Comparison of ENCODE assay signal across 8 cellular contexts in the genomic region with DNA sequence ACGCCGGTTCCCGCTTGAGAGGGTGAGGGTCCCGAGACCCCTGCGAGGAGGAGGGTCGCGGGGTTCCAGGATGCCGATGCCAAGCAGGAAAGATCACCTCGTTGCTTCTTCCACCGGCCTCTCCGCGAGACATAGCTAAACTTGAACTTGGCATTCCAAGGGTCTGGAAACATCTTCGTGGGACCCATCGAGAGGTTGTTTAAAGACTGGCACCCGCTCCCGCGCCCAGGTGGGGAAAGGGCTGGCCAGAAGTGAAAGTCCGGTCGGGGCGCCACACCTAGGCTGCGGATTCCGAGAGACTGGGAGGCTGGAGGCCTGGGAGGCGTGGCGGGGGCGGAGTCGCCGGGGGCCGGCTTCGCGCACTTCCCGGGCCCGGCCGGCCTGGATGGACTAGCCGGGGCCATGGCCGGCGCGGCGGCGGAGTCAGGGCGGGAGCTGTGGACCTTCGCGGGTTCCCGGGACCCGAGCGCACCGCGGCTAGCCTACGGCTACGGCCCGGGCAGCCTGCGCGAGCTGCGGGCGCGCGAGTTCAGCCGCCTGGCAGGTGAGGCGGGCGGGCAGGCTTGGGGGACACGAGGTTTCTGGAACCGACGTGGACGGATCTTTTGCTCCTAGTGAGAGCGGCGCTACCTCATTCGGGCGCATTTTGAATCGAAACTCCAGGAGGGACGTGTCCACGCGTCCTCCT. TPM values are rescaled to one million over a fixed set of nuclear protein-coding genes. Genes with fewer than 3 reads are reported as not detected.
DNase-seq lines count a peak whose midpoint lies in the region; ATAC-seq, FAIRE-seq and TF ChIP-seq lines count a peak whose summit lies in the region.

A gene with protein sequence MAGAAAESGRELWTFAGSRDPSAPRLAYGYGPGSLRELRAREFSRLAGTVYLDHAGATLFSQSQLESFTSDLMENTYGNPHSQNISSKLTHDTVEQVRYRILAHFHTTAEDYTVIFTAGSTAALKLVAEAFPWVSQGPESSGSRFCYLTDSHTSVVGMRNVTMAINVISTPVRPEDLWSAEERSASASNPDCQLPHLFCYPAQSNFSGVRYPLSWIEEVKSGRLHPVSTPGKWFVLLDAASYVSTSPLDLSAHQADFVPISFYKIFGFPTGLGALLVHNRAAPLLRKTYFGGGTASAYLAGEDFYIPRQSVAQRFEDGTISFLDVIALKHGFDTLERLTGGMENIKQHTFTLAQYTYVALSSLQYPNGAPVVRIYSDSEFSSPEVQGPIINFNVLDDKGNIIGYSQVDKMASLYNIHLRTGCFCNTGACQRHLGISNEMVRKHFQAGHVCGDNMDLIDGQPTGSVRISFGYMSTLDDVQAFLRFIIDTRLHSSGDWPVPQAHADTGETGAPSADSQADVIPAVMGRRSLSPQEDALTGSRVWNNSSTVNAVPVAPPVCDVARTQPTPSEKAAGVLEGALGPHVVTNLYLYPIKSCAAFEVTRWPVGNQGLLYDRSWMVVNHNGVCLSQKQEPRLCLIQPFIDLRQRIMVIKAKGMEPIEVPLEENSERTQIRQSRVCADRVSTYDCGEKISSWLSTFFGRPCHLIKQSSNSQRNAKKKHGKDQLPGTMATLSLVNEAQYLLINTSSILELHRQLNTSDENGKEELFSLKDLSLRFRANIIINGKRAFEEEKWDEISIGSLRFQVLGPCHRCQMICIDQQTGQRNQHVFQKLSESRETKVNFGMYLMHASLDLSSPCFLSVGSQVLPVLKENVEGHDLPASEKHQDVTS (plus strand): TSS at position 360 of the 688 bp plus-strand sequence. CDS start 43 bp downstream, at position 403.

- no peaks in the 10 kb centered on the region for H3K9me3 ChIP-seq in CD4-positive, alpha-beta memory T cell (ENCODE audit: control insufficient read depth in 1 of 2, low read length in 2 of 2)
- no peaks in the 10 kb centered on the region for H3K9me3 ChIP-seq in kidney (ENCODE audit: control insufficient read depth in 1 of 2, low read length in 2 of 2)

- H3K4me3 ChIP-seq in CD4-positive, alpha-beta memory T cell (ENCODE audit: low read length in 2 of 2): peak within 1 kb of the TSS; percentile 67 to 81
- H3K4me3 ChIP-seq in kidney (ENCODE audit: low read length in 2 of 2): peak within 1 kb of the TSS; percentile 72 to 86

- ATAC-seq in GM19463 (IDR thresholded peaks at IDR 0.05; ENCODE audit: unreplicated experiment): peak; percentile 79
- peak; percentile 52 for ATAC-seq in central memory CD8-positive, alpha-beta T cell (replicated peaks; ENCODE audit: extremely low read depth, poor library complexity, severe bottlenecking)

- FAIRE-seq in kidney (lab: Jason Lieb, UNC): no peak

- intact Hi-C loops in CD4-positive, alpha-beta memory T cell (cut with micrococcal nuclease): no loop called here
- intact Hi-C loops in kidney (cut with DNase I): no loop called here

- POLR2A ChIA-PET in CD4-positive, alpha-beta memory T cell (lab: Charles Lee; ENCODE audit: partially characterized antibody): interaction anchor here (0.6 kb wide), 1 partner anchor 58 kb away, joined by 3 read pairs; a partner anchor contains a TSS

- no peaks in the 10 kb centered on the region for H3K9me3 Mint-ChIP-seq in CD4-positive, alpha-beta memory T cell
- H3K9me3 Mint-ChIP-seq in central memory CD8-positive, alpha-beta T cell: no peaks in the 10 kb centered on the region

- H3K9ac ChIP-seq in kidney (ENCODE audit: low read length in 2 of 2): peak within 1 kb of the TSS; percentile 30 to 67

- DNase-seq in CD4-positive, alpha-beta memory T cell: peak; percentile 22 to 55 (median 30)
- peak; percentile 76 for DNase-seq in HK-2 (ENCODE audit: unreplicated experiment)
- peak; percentile 28 for DNase-seq in T-helper 9 cell
- no peak for DNase-seq in central memory CD8-positive, alpha-beta T cell (ENCODE audit: low spot score in 2 of 2)
- DNase-seq in kidney: peak; percentile 92
- DNase-seq in stimulated activated CD4-positive, alpha-beta T cell treated with anti-CD3 and anti-CD28 coated beads, Interleukin-2, amount 100 ng/mL, for 48 hours: peak; percentile 31
- no peak for DNase-seq in Kasumi-1 (lab: John Stamatoyannopoulos, UW)

- peaks cover 0 to 4% of the 10 kb centered on the region in 2 donors for H3K36me3 Mint-ChIP-seq in CD4-positive, alpha-beta memory T cell
- no peaks in the 10 kb centered on the region for H3K36me3 Mint-ChIP-seq in central memory CD8-positive, alpha-beta T cell (ENCODE audit: insufficient read depth)

- H3K27ac Mint-ChIP-seq in CD4-positive, alpha-beta memory T cell: peak within 1 kb of the TSS in 4 of 7 donors; percentile 16 to 80 (median 54)
- H3K27ac Mint-ChIP-seq in central memory CD8-positive, alpha-beta T cell (ENCODE audit: low read depth): no peak within 1 kb of the TSS

- H3K36me3 ChIP-seq in CD4-positive, alpha-beta memory T cell (ENCODE audit: insufficient read depth, low read length): no peaks in the 10 kb centered on the region
- no peaks in the 10 kb centered on the region for H3K36me3 ChIP-seq in kidney (ENCODE audit: control insufficient read depth in 1 of 2, insufficient read depth in 2 of 2, low read length in 2 of 2)

- peak within 1 kb of the TSS; percentile 84 to 88 (median 86) for H3K4me3 Mint-ChIP-seq in CD4-positive, alpha-beta memory T cell
- peak within 1 kb of the TSS; percentile 76 for H3K4me3 Mint-ChIP-seq in central memory CD8-positive, alpha-beta T cell

- H3K27me3 ChIP-seq in CD4-positive, alpha-beta memory T cell (ENCODE audit: insufficient read depth, low read length): no peaks in the 10 kb centered on the region

- peaks cover 2 to 9% (median 6%) of the 10 kb centered on the region in 4 donors for H3K4me1 Mint-ChIP-seq in CD4-positive, alpha-beta memory T cell
- H3K4me1 Mint-ChIP-seq in central memory CD8-positive, alpha-beta T cell: peaks cover 7% of the 10 kb centered on the region

- TF ChIP-seq CTCF in kidney (IDR thresholded peaks at IDR 0.05; ENCODE audit: borderline replicate concordance, extremely low read depth, insufficient read depth): no peak

- H3K27ac ChIP-seq in CD4-positive, alpha-beta memory T cell (ENCODE audit: low read depth, low read length): peak within 1 kb of the TSS; percentile 22
- H3K27ac ChIP-seq in kidney (ENCODE audit: low read depth in 2 of 2, low read length in 2 of 2): peak within 1 kb of the TSS; percentile 41 to 49

- CTCF ChIA-PET in CD4-positive, alpha-beta memory T cell (lab: Charles Lee; ENCODE audit: partially characterized antibody): no interaction called here

- H3K4me1 ChIP-seq in CD4-positive, alpha-beta memory T cell (ENCODE audit: insufficient read depth, low read length): peaks cover 8% of the 10 kb centered on the region
- peaks cover 0 to 5% of the 10 kb centered on the region in 2 donors for H3K4me1 ChIP-seq in kidney (ENCODE audit: control insufficient read depth in 1 of 2, insufficient read depth in 1 of 2, low read depth in 1 of 2, low read length in 2 of 2)

- peaks cover 3 to 5% of the 10 kb centered on the region in 2 donors for H3K27me3 Mint-ChIP-seq in CD4-positive, alpha-beta memory T cell
- H3K27me3 Mint-ChIP-seq in central memory CD8-positive, alpha-beta T cell: peaks cover 31% of the 10 kb centered on the region

RNA-seq across cellular contexts. Expression of the gene that starts here (rescaled TPM):
- under 1 TPM in 1 of 2 experiments, not detected in 1; 0.12 TPM for total RNA-seq in CD4-positive, alpha-beta memory T cell
- under 1 TPM in 1 of 2 donors, not detected in 1; 0.06 TPM for polyA plus RNA-seq in CD4-positive, alpha-beta memory T cell
- 5.8 TPM for total RNA-seq in kidney
- 1.1 TPM for polyA plus RNA-seq in kidney (ENCODE audit: insufficient read depth, low read depth, low replicate concordance)

Comparison
In these comparisons a context has a peak if more than half of its experiments do, and no peak if none do; other contexts are left out.
1. Peak in DNase-seq, H3K4me3 ChIP-seq and H3K27ac ChIP-seq in CD4-positive, alpha-beta memory T cell; RNA of the gene not detected or under 1 TPM.
2. DNase-seq: peak in HK-2 (single experiment), T-helper 9 cell (single experiment), kidney (single experiment) and stimulated activated CD4-positive, alpha-beta T cell treated with anti-CD3 and anti-CD28 coated beads, Interleukin-2, amount 100 ng/mL, for 48 hours (2 of 2); none in central memory CD8-positive, alpha-beta T cell (0 of 2) and Kasumi-1 (0 of 2).